Comparison of ENCODE assay signal across 14 cellular contexts in genomic region chr11:128701086-128701485, GRCh38. TPM values are rescaled to one million over a fixed set of nuclear protein-coding genes. Genes with fewer than 3 reads are reported as not detected.
A peak's percentile ranks its signal among the peaks of the same experiment; 100 is the strongest.
DNase-seq lines count a peak whose midpoint lies in the region; ATAC-seq and TF ChIP-seq lines count a peak whose summit lies in the region.
"Had no signal": no experiment of that assay in that cellular context is flagged by ENCODE, and none has a peak within 500 bp of the region (broad histone marks: within the 10 kb centered on the region; RNA-seq: fewer than 3 reads in every experiment).

No MANE protein-coding gene starts in this region.

- DNase-seq in CD4-positive, alpha-beta T cell = no peak
- DNase-seq in RPMI7951 (ENCODE audit: low read depth) = peak; percentile 37
- peak; percentile 58 for DNase-seq in fibroblast of mammary gland (ENCODE audit: low read depth)
- DNase-seq in testis = no peak
- no peak for DNase-seq in anterior cingulate cortex (lab: John Stamatoyannopoulos, UW)
- DNase-seq in T-helper 9 cell = no peak
- DNase-seq: activated CD4-positive, alpha-beta T cell treated with anti-CD3 and anti-CD28 coated beads for 1 hour; KG1; NCI-H2029 treated with DMSO at 0.1 percent for 48 hours; SJCRH30 had no signal

- H3K4me3 Mint-ChIP-seq in CD4-positive, alpha-beta T cell = peak overlapping the region; percentile 55

- TF ChIP-seq POLR2A in testis (IDR thresholded peaks at IDR 0.05) = no peak

- no peak overlapping the region for H3K4me3 ChIP-seq in ACC112 (ENCODE audit: low read depth, low read length)
- no peak overlapping the region for H3K4me3 ChIP-seq in fibroblast of mammary gland (ENCODE audit: control insufficient read depth, low read depth, low read length)
- H3K4me3 ChIP-seq in testis = no peak overlapping the region
- H3K4me3 ChIP-seq: SJCRH30, thoracic aorta had no signal

- H2AFZ ChIP-seq in ACC112 (ENCODE audit: low read length, unreplicated experiment) = no peak overlapping the region

- peaks cover 81% of the 10 kb centered on the region for H3K36me3 Mint-ChIP-seq in CD4-positive, alpha-beta T cell (ENCODE audit: low read depth)

- ATAC-seq in CD4-positive, alpha-beta T cell (ENCODE audit: poor library complexity) = no peak
- ATAC-seq in HG03521 (IDR thresholded peaks at IDR 0.05; ENCODE audit: unreplicated experiment) = no peak
- ATAC-seq: sciatic nerve had no signal

- H3K9me3 ChIP-seq in CD4-positive, alpha-beta T cell (ENCODE audit: control insufficient read depth, low read length) = no peaks in the 10 kb centered on the region
- H3K9me3 ChIP-seq in testis = no peaks in the 10 kb centered on the region
- H3K9me3 ChIP-seq: SJCRH30, thoracic aorta had no signal

- H3K27ac Mint-ChIP-seq in CD4-positive, alpha-beta T cell = peak overlapping the region; percentile 57

- WGBS in testis, 2 donors = 85 to 93% methylated on average over 3 of the region's 3 CpGs

- H3K36me3 ChIP-seq in ACC112 (ENCODE audit: insufficient read depth, low read length) (no peaks in the 10 kb centered on the region; the same call in 1 of the 2 replicates), testis (ENCODE audit: low read depth, missing control alignments) (no peaks in the 10 kb centered on the region)
- H3K36me3 ChIP-seq: SJCRH30, thoracic aorta had no signal

- POLR2A ChIA-PET in CD4-positive, alpha-beta T cell (lab: Charles Lee) = no interaction called here

- H3K27me3 ChIP-seq in ACC112 (ENCODE audit: insufficient read depth, low read length) (no peaks in the 10 kb centered on the region), testis (no peaks in the 10 kb centered on the region)
- H3K27me3 ChIP-seq in CD4-positive, alpha-beta T cell (ENCODE audit: control insufficient read depth, insufficient read depth, low read length) = no peaks in the 10 kb centered on the region
- H3K27me3 ChIP-seq: SJCRH30 had no signal

- peaks cover 96% of the 10 kb centered on the region for H3K4me1 Mint-ChIP-seq in CD4-positive, alpha-beta T cell (ENCODE audit: low read depth)

- CTCF ChIA-PET in CD4-positive, alpha-beta T cell (lab: Charles Lee) = interaction anchor here (0.7 kb wide), 1 partner anchor 10 kb away, joined by 3 read pairs; no protein-coding TSS in a partner anchor

- no peak for TF ChIP-seq CTCF in CD4-positive, alpha-beta T cell (IDR thresholded peaks at IDR 0.05)
- no peak for TF ChIP-seq CTCF in fibroblast of mammary gland (conservative IDR thresholded peaks at IDR 0.05; ENCODE audit: control insufficient read depth, insufficient read depth, low read depth, low read length)
- TF ChIP-seq CTCF in testis (IDR thresholded peaks at IDR 0.05) = no peak

- H3K27me3 Mint-ChIP-seq in CD4-positive, alpha-beta T cell = no peaks in the 10 kb centered on the region

- intact Hi-C loops in CD4-positive, alpha-beta T cell (cut with DNase I, micrococcal nuclease) = no loop called here
- intact Hi-C loops in testis (cut with DNase I; ENCODE audit: low total_unique reads) = no loop called here

- H3K27ac ChIP-seq in ACC112 (ENCODE audit: low read depth, low read length) = peak overlapping the region; percentile 80
- no peak overlapping the region for H3K27ac ChIP-seq in CD4-positive, alpha-beta T cell (ENCODE audit: low read depth, low read length)
- no peak overlapping the region for H3K27ac ChIP-seq in testis
- H3K27ac ChIP-seq: SJCRH30, thoracic aorta had no signal

- H3K79me2 ChIP-seq in ACC112 (ENCODE audit: control insufficient read depth, insufficient read depth, low read length, unreplicated experiment) = peaks cover 88% of the 10 kb centered on the region

- H3K4me1 ChIP-seq in ACC112 (ENCODE audit: control insufficient read depth, insufficient read depth, low read length, unreplicated experiment) (peaks cover 22% of the 10 kb centered on the region), testis (no peaks in the 10 kb centered on the region)
- H3K4me1 ChIP-seq: SJCRH30 had no signal

- no peaks in the 10 kb centered on the region for H3K9me3 Mint-ChIP-seq in CD4-positive, alpha-beta T cell

RNA-seq across cellular contexts. Expression of gene FLI1, which starts 7.2 kb away (rescaled TPM):
- 10 to 100 TPM; 56.6 to 60.4 TPM for total RNA-seq in CD4-positive, alpha-beta T cell
- 4.8 and 7.4 TPM in 2 replicates for total RNA-seq in RPMI7951 (2014; rRNA removed; shearing (Covaris generic))
- 10 to 100 TPM; 13.3 to 16.7 TPM for total RNA-seq in testis
- 8.7 TPM for polyA plus RNA-seq in testis (ENCODE audit: insufficient read depth, low read depth, low replicate concordance)

Comparison
In these comparisons a context has a peak if more than half of its experiments do, and no peak if none do; other contexts are left out.
1. DNase-seq: peak in RPMI7951 (single experiment) and fibroblast of mammary gland (single experiment); none in CD4-positive, alpha-beta T cell (0 of 10), testis (single experiment), anterior cingulate cortex (0 of 58) and T-helper 9 cell (single experiment).